Comparison of ENCODE assay signal across 16 cellular contexts in the genomic region with DNA sequence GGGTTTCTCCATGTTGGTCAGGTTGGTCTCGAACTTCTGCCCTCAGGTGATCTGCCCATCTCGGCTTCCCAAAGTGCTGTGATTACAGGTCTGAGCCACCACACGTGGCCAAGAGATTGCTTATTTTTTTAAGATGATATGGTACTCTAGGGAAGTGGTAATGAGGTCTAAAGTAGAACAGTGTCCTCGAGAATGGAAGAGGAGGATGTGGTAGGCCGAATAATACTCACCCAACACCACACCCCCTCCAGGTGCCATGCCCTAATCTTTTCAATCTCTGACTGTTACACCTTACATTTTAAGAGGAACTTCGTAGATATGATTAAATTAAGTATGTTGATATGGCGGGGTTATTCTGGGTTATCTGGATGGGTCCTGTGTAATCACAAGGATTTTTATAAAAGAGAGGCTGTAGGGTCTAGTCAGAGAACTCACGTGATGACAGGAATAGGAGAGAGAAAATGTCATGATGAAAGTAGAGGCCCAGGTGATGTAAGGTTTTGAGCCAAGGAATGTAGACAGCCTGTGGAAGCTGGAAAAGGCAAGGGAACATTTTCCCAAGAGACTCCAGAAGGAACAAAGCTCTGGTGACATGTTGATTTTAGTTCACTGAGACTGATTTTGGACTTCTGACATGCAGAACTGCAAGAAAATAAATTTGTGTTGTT. TPM values are rescaled to one million over a fixed set of nuclear protein-coding genes. Genes with fewer than 3 reads are reported as not detected.
DNase-seq lines count a peak whose midpoint lies in the region; ATAC-seq, FAIRE-seq and TF ChIP-seq lines count a peak whose summit lies in the region.
"Had no signal": no experiment of that assay in that cellular context is flagged by ENCODE, and none has a peak within 500 bp of the region (broad histone marks: within the 10 kb centered on the region; RNA-seq: fewer than 3 reads in every experiment).

No MANE protein-coding gene starts in this region.

- H3K36me3 ChIP-seq in HUES6 (ENCODE audit: control insufficient read depth, insufficient read depth, low read length) (no peaks in the 10 kb centered on the region), psoas muscle (ENCODE audit: insufficient read depth in 1 of 2, low read depth in 1 of 2) (no peaks in the 10 kb centered on the region), PC-3 (ENCODE audit: low read depth, low read length) (no peaks in the 10 kb centered on the region)
- H3K36me3 ChIP-seq: esophagus muscularis mucosa had no signal

- intact Hi-C loops in psoas muscle (cut with DNase I) = no loop called here
- intact Hi-C loops in PC-3 (cut with micrococcal nuclease) = no loop called here

- CTCF ChIA-PET in PC-3 (lab: Charles Lee) = no interaction called here

- H3K9me3 ChIP-seq in HUES6 (ENCODE audit: control insufficient read depth, insufficient read depth, low read depth, low read length) (no peaks in the 10 kb centered on the region), psoas muscle (no peaks in the 10 kb centered on the region), PC-3 (ENCODE audit: low read length) (no peaks in the 10 kb centered on the region)
- H3K9me3 ChIP-seq: esophagus muscularis mucosa had no signal

- H4K20me1 ChIP-seq in PC-3 (ENCODE audit: low read length) = peaks cover 22% of the 10 kb centered on the region; the same call in 1 of the 2 replicates

- POLR2A ChIA-PET in PC-3 (lab: Charles Lee; ENCODE audit: unreplicated experiment) = no interaction called here

- H3K27ac ChIP-seq in HUES6 (ENCODE audit: low read depth, low read length) = peak overlapping the region; percentile 76
- H3K27ac ChIP-seq in psoas muscle = no peak overlapping the region
- H3K27ac ChIP-seq in PC-3 (ENCODE audit: low read length) = no peak overlapping the region
- no peak overlapping the region for H3K27ac ChIP-seq in substantia nigra (ENCODE audit: low read depth, low read length, poor library complexity, severe bottlenecking)
- H3K27ac ChIP-seq: dorsolateral prefrontal cortex, esophagus muscularis mucosa had no signal

- no peak overlapping the region for H3K27ac Mint-ChIP-seq in activated T-cell treated with anti-CD3 and anti-CD28 coated beads, Interleukin-2, amount 50 U/mL, for 72 hours
- H3K27ac Mint-ChIP-seq in activated T-cell treated with anti-CD3 and anti-CD28 coated beads, Interleukin-2, amount 50 U/mL, for 24 hours = no peak overlapping the region
- H3K27ac Mint-ChIP-seq: T-helper 1 cell treated with Interleukin-12 subunit alpha and Interleukin-12 subunit beta and Interleukin-4 antibody, amounts not matched to agents 30 μg/mL and 1 μg/mL, for 36 hours had no signal

- no peak overlapping the region for H3K4me3 ChIP-seq in HUES6 (ENCODE audit: low read depth, low read length)
- no peak overlapping the region for H3K4me3 ChIP-seq in psoas muscle
- H3K4me3 ChIP-seq in PC-3 (ENCODE audit: low read length) = no peak overlapping the region
- H3K4me3 ChIP-seq: dorsolateral prefrontal cortex, esophagus muscularis mucosa had no signal

- H3K27me3 ChIP-seq in HUES6 (ENCODE audit: control insufficient read depth, insufficient read depth, low read length) (no peaks in the 10 kb centered on the region), psoas muscle (ENCODE audit: insufficient read depth in 3 of 3, low read length in 2 of 3) (no peaks in the 10 kb centered on the region), PC-3 (ENCODE audit: low read length) (no peaks in the 10 kb centered on the region)
- H3K27me3 ChIP-seq: dorsolateral prefrontal cortex, esophagus muscularis mucosa had no signal

- WGBS in psoas muscle, 3 donors = 74 to 81% (median 76%) methylated on average over 8 of the region's 8 CpGs

- DNase-seq in activated T-cell treated with anti-CD3 and anti-CD28 coated beads, Interleukin-2, amount 50 U/mL, for 72 hours = peak in 1 of 2 donors; percentile 16
- DNase-seq in activated T-cell treated with anti-CD3 and anti-CD28 coated beads, Interleukin-2, amount 50 U/mL, for 24 hours = no peak
- DNase-seq in amniotic epithelial cell (ENCODE audit: low read depth) (peak; percentile 12), psoas muscle (no peak), PC-3 (no peak), substantia nigra (lab: John Stamatoyannopoulos, UW) (no peak), urothelium cell line (ENCODE audit: low spot score) (no peak)
- DNase-seq: dorsolateral prefrontal cortex; NCI-H1417 treated with DMSO at 0.1 percent for 48 hours; stimulated activated CD4-positive, alpha-beta T cell treated with anti-CD3 and anti-CD28 coated beads, Interleukin-15, amount 100 ng/mL, for 24 hours had no signal

- peaks cover 85% of the 10 kb centered on the region for H3K79me2 ChIP-seq in PC-3 (ENCODE audit: low read length)

- peak; percentile 83 to 87 for ATAC-seq in activated T-cell treated with anti-CD3 and anti-CD28 coated beads, Interleukin-2, amount 50 U/mL, for 72 hours (replicated peaks in 1 of 2)
- ATAC-seq in psoas muscle (peak in 3 of 4 donors; percentile 31 to 56 (median 51)), PC-3 (no peak)

- no peak overlapping the region for H3K4me2 ChIP-seq in PC-3 (ENCODE audit: low read length)

- H2AFZ ChIP-seq in PC-3 (ENCODE audit: low read length) = no peak overlapping the region

- H3K4me1 ChIP-seq in HUES6 (ENCODE audit: control insufficient read depth, insufficient read depth, low read length) = peaks cover 45% of the 10 kb centered on the region
- H3K4me1 ChIP-seq in psoas muscle = peaks cover 51% of the 10 kb centered on the region
- no peaks in the 10 kb centered on the region for H3K4me1 ChIP-seq in PC-3 (ENCODE audit: insufficient read depth, low read length)

- no peaks in the 10 kb centered on the region for H3K27me3 Mint-ChIP-seq in activated T-cell treated with anti-CD3 and anti-CD28 coated beads, Interleukin-2, amount 50 U/mL, for 72 hours (ENCODE audit: low read depth)
- H3K27me3 Mint-ChIP-seq in activated T-cell treated with anti-CD3 and anti-CD28 coated beads, Interleukin-2, amount 50 U/mL, for 24 hours = no peaks in the 10 kb centered on the region

- no peak for TF ChIP-seq CTCF in psoas muscle (IDR thresholded peaks at IDR 0.05)
- TF ChIP-seq CTCF in PC-3 (conservative IDR thresholded peaks at IDR 0.05; ENCODE audit: low read depth, low read length) = no peak

- FAIRE-seq in urothelium cell line (lab: Jason Lieb, UNC) = no peak
- FAIRE-seq: H54, islet of Langerhans had no signal

- peaks cover 7% of the 10 kb centered on the region for H3K4me1 Mint-ChIP-seq in activated T-cell treated with anti-CD3 and anti-CD28 coated beads, Interleukin-2, amount 50 U/mL, for 72 hours (ENCODE audit: low read depth)
- peaks cover 29% of the 10 kb centered on the region for H3K4me1 Mint-ChIP-seq in activated T-cell treated with anti-CD3 and anti-CD28 coated beads, Interleukin-2, amount 50 U/mL, for 24 hours (ENCODE audit: low read depth)

- no peaks in the 10 kb centered on the region for H3F3A ChIP-seq in PC-3 (ENCODE audit: low read length, unreplicated experiment)

- H3K9me3 Mint-ChIP-seq in activated T-cell treated with anti-CD3 and anti-CD28 coated beads, Interleukin-2, amount 50 U/mL, for 72 hours = no peaks in the 10 kb centered on the region
- no peaks in the 10 kb centered on the region for H3K9me3 Mint-ChIP-seq in activated T-cell treated with anti-CD3 and anti-CD28 coated beads, Interleukin-2, amount 50 U/mL, for 24 hours
- H3K9me3 Mint-ChIP-seq: neural crest cell; T-helper 1 cell treated with Interleukin-12 subunit alpha and Interleukin-12 subunit beta and Interleukin-4 antibody, amounts not matched to agents 30 μg/mL and 1 μg/mL, for 36 hours had no signal

- no peaks in the 10 kb centered on the region for H3K9me2 ChIP-seq in PC-3 (replicated peaks; ENCODE audit: low read length)

- no TSS peak for BruUV-seq in PC-3 (replicated peaks; lab: Mats Ljungman, UMichigan)

- no peaks in the 10 kb centered on the region for H3K36me3 Mint-ChIP-seq in activated T-cell treated with anti-CD3 and anti-CD28 coated beads, Interleukin-2, amount 50 U/mL, for 72 hours (ENCODE audit: insufficient read depth in 2 of 2)
- peaks cover 4% of the 10 kb centered on the region for H3K36me3 Mint-ChIP-seq in activated T-cell treated with anti-CD3 and anti-CD28 coated beads, Interleukin-2, amount 50 U/mL, for 24 hours (ENCODE audit: low read depth)

- H3K9ac ChIP-seq in HUES6 (ENCODE audit: low read length) (no peak overlapping the region), PC-3 (ENCODE audit: low read length) (no peak overlapping the region)

- H3K4me3 Mint-ChIP-seq in activated T-cell treated with anti-CD3 and anti-CD28 coated beads, Interleukin-2, amount 50 U/mL, for 72 hours = no peak overlapping the region
- no peak overlapping the region for H3K4me3 Mint-ChIP-seq in activated T-cell treated with anti-CD3 and anti-CD28 coated beads, Interleukin-2, amount 50 U/mL, for 24 hours
- H3K4me3 Mint-ChIP-seq: neural crest cell; T-helper 1 cell treated with Interleukin-12 subunit alpha and Interleukin-12 subunit beta and Interleukin-4 antibody, amounts not matched to agents 30 μg/mL and 1 μg/mL, for 36 hours had no signal

RNA-seq across cellular contexts. Expression of a gene that starts 29.5 kb away (rescaled TPM):
- total RNA-seq in activated T-cell treated with anti-CD3 and anti-CD28 coated beads, Interleukin-2, amount 50 U/mL, for 72 hours = 10 to 100 TPM; 47.6 to 48.2 TPM
- 10 to 100 TPM; 21.0 to 25.5 (median 22.6) TPM for total RNA-seq in psoas muscle
- 10 to 100 TPM; 10.9 to 17.1 (median 12.1) TPM for polyA plus RNA-seq in psoas muscle
- 34.9 and 37.1 TPM in 2 replicates for total RNA-seq in PC-3 (2014; rRNA removed)
